In the genomic region with DNA sequence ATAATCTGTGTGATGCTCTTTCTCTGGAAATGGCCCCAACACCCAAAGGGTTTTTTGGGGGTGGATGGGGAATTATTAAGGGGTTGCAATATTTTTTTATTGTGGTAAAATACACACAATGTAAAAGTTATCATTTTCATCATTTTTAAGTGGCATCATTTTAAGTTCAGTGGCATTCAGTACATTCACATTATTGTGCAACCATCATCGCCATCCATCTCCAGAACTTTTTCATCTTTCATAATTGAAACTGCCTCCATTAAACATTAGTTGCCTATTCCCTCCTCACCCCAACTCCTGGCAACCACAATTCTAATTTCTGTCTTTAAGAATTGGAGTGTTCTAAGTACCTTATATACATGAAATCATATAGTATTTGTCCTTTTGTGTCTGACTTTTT, we compare ENCODE assay signal across 24 cellular contexts.
"Had no signal": no experiment of that assay in that cellular context is flagged by ENCODE, and none has a peak within 500 bp of the region (broad histone marks: within the 10 kb centered on the region; RNA-seq: fewer than 3 reads in every experiment).

No MANE protein-coding gene starts in this region.

- H3K27me3 Mint-ChIP-seq: stimulated activated naive B cell treated with anti-CD40 and anti-IgM and Interleukin-4, amounts not matched to agents 10 μg/mL and 1 μg/mL and 100 μg/mL, for 72 hours; stimulated activated naive CD8-positive, alpha-beta T cell treated with anti-CD3 and anti-CD28 coated beads, Interleukin-15, Interleukin-2, amounts not matched to agents 100 ng/mL and 50 ng/mL, for 24 hours had no signal

- H3K4me3 ChIP-seq: dorsolateral prefrontal cortex, gastrocnemius medialis, heart left ventricle, hepatocyte, lung, ovary, psoas muscle, skin epidermis, spleen, thoracic aorta, tibial nerve, upper lobe of left lung had no signal

- H3K36me3 ChIP-seq: gastrocnemius medialis, heart left ventricle, ovary, spleen, thoracic aorta, tibial nerve, upper lobe of left lung had no signal

- H3K27ac Mint-ChIP-seq: natural killer cell; stimulated activated naive CD8-positive, alpha-beta T cell treated with anti-CD3 and anti-CD28 coated beads, Interleukin-15, Interleukin-2, amounts not matched to agents 100 ng/mL and 50 ng/mL, for 24 hours had no signal

- H3K9me3 ChIP-seq: gastrocnemius medialis, ovary, psoas muscle, thoracic aorta had no signal

- H3K4me3 Mint-ChIP-seq: natural killer cell; stimulated activated naive B cell treated with anti-CD40 and anti-IgM and Interleukin-4, amounts not matched to agents 10 μg/mL and 1 μg/mL and 100 μg/mL, for 72 hours; stimulated activated naive CD8-positive, alpha-beta T cell treated with anti-CD3 and anti-CD28 coated beads, Interleukin-15, Interleukin-2, amounts not matched to agents 100 ng/mL and 50 ng/mL, for 24 hours had no signal

- H2AFZ ChIP-seq: hepatocyte had no signal

- DNase-seq: cortex of kidney; effector CD4-positive, alpha-beta T cell; gastrocnemius medialis; kidney; mesenchymal stem cell; midbrain; natural killer cell; occipital lobe; stimulated activated CD4-positive, alpha-beta T cell treated with anti-CD3 and anti-CD28 coated beads, Interleukin-4, amount 100 ng/mL, for 4 hours; stimulated activated naive B cell treated with anti-CD40 and anti-IgM and Interleukin-4, amounts not matched to agents 10 μg/mL and 1 μg/mL and 100 μg/mL, for 72 hours had no signal

- H3K27me3 ChIP-seq: dorsolateral prefrontal cortex, gastrocnemius medialis, hepatocyte, ovary, spleen, tibial nerve, upper lobe of left lung had no signal

- H3K4me2 ChIP-seq: hepatocyte had no signal

- H3K27ac ChIP-seq: dorsolateral prefrontal cortex, gastrocnemius medialis, hepatocyte, ovary, psoas muscle, thoracic aorta, tibial nerve had no signal

- ATAC-seq: gastrocnemius medialis; heart left ventricle; left lobe of liver; natural killer cell; psoas muscle; right cardiac atrium; stimulated activated naive B cell treated with anti-CD40 and anti-IgM and Interleukin-4, amounts not matched to agents 10 μg/mL and 1 μg/mL and 100 μg/mL, for 72 hours had no signal
